29 cellular contexts compared by ENCODE assay signal in genomic region chr4:174835536-174835935, GRCh38. TPM values are rescaled to one million over a fixed set of nuclear protein-coding genes. Genes with fewer than 3 reads are reported as not detected.
"Had no signal": no experiment of that assay in that cellular context is flagged by ENCODE, and none has a peak within 500 bp of the region (broad histone marks: within the 10 kb centered on the region; RNA-seq: fewer than 3 reads in every experiment).

No MANE protein-coding gene starts in this region.

- H3K4me1 ChIP-seq: esophagus muscularis mucosa, gastroesophageal sphincter, spleen, testis, tibial nerve, uterus had no signal

- H3K27me3 ChIP-seq: esophagus muscularis mucosa, gastroesophageal sphincter, neutrophil, testis, tibial nerve, uterus had no signal

- H3K4me3 ChIP-seq: esophagus muscularis mucosa, gastroesophageal sphincter, spleen, testis, tibial nerve, uterus had no signal

- H3K4me1 Mint-ChIP-seq: immature natural killer cell; naive thymus-derived CD4-positive, alpha-beta T cell; stimulated activated memory B cell treated with anti-CD40 and anti-IgM and Interleukin-4, amounts not matched to agents 10 μg/mL and 1 μg/mL and 100 μg/mL, for 72 hours; stimulated activated naive CD8-positive, alpha-beta T cell treated with anti-CD3 and anti-CD28 coated beads, Interleukin-15, amount 100 ng/mL, for 72 hours had no signal

- H3K36me3 Mint-ChIP-seq: naive thymus-derived CD4-positive, alpha-beta T cell; stimulated activated memory B cell treated with anti-CD40 and anti-IgM and Interleukin-4, amounts not matched to agents 10 μg/mL and 1 μg/mL and 100 μg/mL, for 72 hours had no signal

- H3K9me3 ChIP-seq: esophagus muscularis mucosa, gastroesophageal sphincter, neutrophil, spleen, testis, tibial nerve, uterus had no signal

- H3K27ac Mint-ChIP-seq: immature natural killer cell; stimulated activated memory B cell treated with anti-CD40 and anti-IgM and Interleukin-4, amounts not matched to agents 10 μg/mL and 1 μg/mL and 100 μg/mL, for 72 hours; stimulated activated naive CD8-positive, alpha-beta T cell treated with anti-CD3 and anti-CD28 coated beads, Interleukin-15, amount 100 ng/mL, for 72 hours had no signal

- H3K27ac ChIP-seq: epithelial cell of prostate, esophagus muscularis mucosa, gastroesophageal sphincter, neutrophil, spleen, testis, tibial nerve, uterus had no signal

- FAIRE-seq: endometrium had no signal

- H3K4me3 Mint-ChIP-seq: immature natural killer cell; naive thymus-derived CD4-positive, alpha-beta T cell; stimulated activated memory B cell treated with anti-CD40 and anti-IgM and Interleukin-4, amounts not matched to agents 10 μg/mL and 1 μg/mL and 100 μg/mL, for 72 hours; stimulated activated naive CD8-positive, alpha-beta T cell treated with anti-CD3 and anti-CD28 coated beads, Interleukin-15, amount 100 ng/mL, for 72 hours had no signal

- DNase-seq: effector memory CD4-positive, alpha-beta T cell; foreskin fibroblast; immature natural killer cell; kidney; left colon; naive thymus-derived CD4-positive, alpha-beta T cell; posterior cingulate gyrus; spleen; stimulated activated CD4-positive, alpha-beta T cell treated with anti-CD3 and anti-CD28 coated beads, Interleukin-15, amount 100 ng/mL, for 24 hours; stimulated activated CD4-positive, alpha-beta T cell treated with anti-CD3 and anti-CD28 coated beads, Interleukin-1b, Interleukin-23, amount 100 ng/mL, for 48 hours; stimulated activated CD4-positive, alpha-beta T cell treated with anti-CD3 and anti-CD28 coated beads, Interleukin-4, amount 100 ng/mL, for 24 hours; stimulated activated naive CD8-positive, alpha-beta T cell treated with anti-CD3 and anti-CD28 coated beads, Interleukin-15, amount 100 ng/mL, for 72 hours; testis; uterus had no signal

- H3K36me3 ChIP-seq: esophagus muscularis mucosa, gastroesophageal sphincter, neutrophil, spleen, tibial nerve, uterus had no signal

- ATAC-seq: gastroesophageal sphincter; left colon; naive thymus-derived CD4-positive, alpha-beta T cell; sciatic nerve; stimulated activated memory B cell treated with anti-CD40 and anti-IgM and Interleukin-4, amounts not matched to agents 10 μg/mL and 1 μg/mL and 100 μg/mL, for 72 hours; stimulated activated naive CD8-positive, alpha-beta T cell treated with anti-CD3 and anti-CD28 coated beads, Interleukin-15, amount 100 ng/mL, for 72 hours had no signal

- H3K27me3 Mint-ChIP-seq: stimulated activated memory B cell treated with anti-CD40 and anti-IgM and Interleukin-4, amounts not matched to agents 10 μg/mL and 1 μg/mL and 100 μg/mL, for 72 hours had no signal

RNA-seq across cellular contexts. Expression of gene GLRA3, which starts 6.5 kb away (rescaled TPM):
- total RNA-seq: kidney; left colon; liver; lung microvascular endothelial cell; mesenteric fat pad; mononuclear cell; naive thymus-derived CD4-positive, alpha-beta T cell; osteoblast; pulmonary artery endothelial cell; sciatic nerve; skeletal muscle tissue; tibial nerve had no signal
